ENCODE assay signal across 17 cellular contexts in genomic region chr9:124372038-124372437, GRCh38. TPM values are rescaled to one million over a fixed set of nuclear protein-coding genes. Genes with fewer than 3 reads are reported as not detected.
DNase-seq lines count a peak whose midpoint lies in the region; ATAC-seq, FAIRE-seq and TF ChIP-seq lines count a peak whose summit lies in the region.
"Had no signal": no experiment of that assay in that cellular context is flagged by ENCODE, and none has a peak within 500 bp of the region (broad histone marks: within the 10 kb centered on the region; RNA-seq: fewer than 3 reads in every experiment).

No MANE protein-coding gene starts in this region.

- H3K36me3 ChIP-seq in breast epithelium (no peaks in the 10 kb centered on the region), PC-9 (ENCODE audit: low read depth) (peaks cover 17% of the 10 kb centered on the region; the same call in 1 of the 2 replicates), gastrocnemius medialis (no peaks in the 10 kb centered on the region)

- CTCF ChIA-PET in MCF 10A (lab: Yijun Ruan, JAX) (interaction anchor here (0.6 kb wide), 1 partner anchor 18 kb away, joined by 4 read pairs; no protein-coding TSS in a partner anchor), PC-9 (lab: Charles Lee) (no interaction called here)

- H3K27me3 ChIP-seq in breast epithelium, result no peaks in the 10 kb centered on the region
- H3K27me3 ChIP-seq in PC-9 (ENCODE audit: insufficient read depth, low read depth), result no peaks in the 10 kb centered on the region
- no peaks in the 10 kb centered on the region for H3K27me3 ChIP-seq in gastrocnemius medialis

- intact Hi-C loops in MCF 10A (cut with micrococcal nuclease), result no loop called here
- intact Hi-C loops in breast epithelium (cut with DNase I; ENCODE audit: low total_unique reads), result no loop called here
- intact Hi-C loops in PC-9 (cut with micrococcal nuclease; ENCODE audit: unreplicated experiment), result no loop called here
- intact Hi-C loops in gastrocnemius medialis (cut with DNase I; ENCODE audit: low total_unique reads), result no loop called here

- POLR2A ChIA-PET in MCF 10A (lab: Yijun Ruan, JAX) (interaction anchor here (0.8 to 1.7 kb wide), 3 partner anchors 17 to 497 kb away, joined by 3 to 6 read pairs (median 5); no protein-coding TSS in a partner anchor), PC-9 (lab: Charles Lee; ENCODE audit: unreplicated experiment) (no interaction called here)

- H3K9me2 ChIP-seq in PC-9 (ENCODE audit: insufficient read depth), result no peaks in the 10 kb centered on the region

- BruUV-seq in MCF 10A (replicated peaks; lab: Mats Ljungman, UMichigan) (no TSS peak), PC-9 (replicated peaks; lab: Mats Ljungman, UMichigan) (no TSS peak)

- H3K27me3 Mint-ChIP-seq in MCF 10A (ENCODE audit: insufficient read depth, unreplicated experiment), result no peaks in the 10 kb centered on the region
- H3K27me3 Mint-ChIP-seq: IgD-negative memory B cell had no signal

- H3K9me3 Mint-ChIP-seq in MCF 10A (ENCODE audit: unreplicated experiment), result no peaks in the 10 kb centered on the region
- H3K9me3 Mint-ChIP-seq: IgD-negative memory B cell had no signal

- TF ChIP-seq CTCF in MCF 10A (IDR thresholded peaks at IDR 0.05; ENCODE audit: unreplicated experiment) (no peak), breast epithelium (IDR thresholded peaks at IDR 0.05) (no peak), PC-9 (conservative IDR thresholded peaks at IDR 0.05) (no peak), fibroblast of mammary gland (conservative IDR thresholded peaks at IDR 0.05; ENCODE audit: control insufficient read depth, insufficient read depth, low read depth, low read length) (no peak), gastrocnemius medialis (IDR thresholded peaks at IDR 0.05 in 4 of 5, conservative IDR thresholded peaks at IDR 0.05 in 1 of 5) (no peak)

- peaks cover 88% of the 10 kb centered on the region for H3K79me2 ChIP-seq in PC-9 (ENCODE audit: low read depth)

- peak; percentile 77 to 78 for ATAC-seq in gastrocnemius medialis

- H3K4me2 ChIP-seq in PC-9, result peak overlapping the region; percentile 10

- peaks cover 19% of the 10 kb centered on the region for H3K36me3 Mint-ChIP-seq in MCF 10A (ENCODE audit: insufficient read depth, unreplicated experiment)

- peaks cover 48% of the 10 kb centered on the region for H4K20me1 ChIP-seq in PC-9 (ENCODE audit: insufficient read depth)

- no peak overlapping the region for H3K4me3 Mint-ChIP-seq in MCF 10A (ENCODE audit: unreplicated experiment)
- H3K4me3 Mint-ChIP-seq: IgD-negative memory B cell had no signal

- no peak for TF ChIP-seq POLR2A in breast epithelium (IDR thresholded peaks at IDR 0.05)
- no peak for TF ChIP-seq POLR2A in gastrocnemius medialis (IDR thresholded peaks at IDR 0.05)
- TF ChIP-seq POLR2A in GM12891 (IDR thresholded peaks at IDR 0.05; ENCODE audit: low read depth, low read length), result no peak

- H3K4me1 ChIP-seq in breast epithelium (no peaks in the 10 kb centered on the region), PC-9 (replicated peaks; ENCODE audit: insufficient read depth) (peaks cover 27% of the 10 kb centered on the region), gastrocnemius medialis (peaks cover 34 to 39% of the 10 kb centered on the region in 2 donors)

- no peaks in the 10 kb centered on the region for H3K9me3 ChIP-seq in breast epithelium
- H3K9me3 ChIP-seq in PC-9 (ENCODE audit: insufficient read depth, low read depth), result no peaks in the 10 kb centered on the region
- H3K9me3 ChIP-seq in gastrocnemius medialis, result no peaks in the 10 kb centered on the region
- H3K9me3 ChIP-seq: HAP-1 had no signal

- no peak overlapping the region for H3K27ac ChIP-seq in breast epithelium
- H3K27ac ChIP-seq in PC-9, result peak overlapping the region; percentile 32; the same call in 1 of the 2 replicates
- no peak overlapping the region for H3K27ac ChIP-seq in gastrocnemius medialis
- H3K27ac ChIP-seq: C4-2B had no signal

- H3K4me1 Mint-ChIP-seq in MCF 10A (ENCODE audit: insufficient read depth, unreplicated experiment), result peaks cover 29% of the 10 kb centered on the region

- H2AFZ ChIP-seq in PC-9, result no peak overlapping the region

- in situ Hi-C loops in gastrocnemius medialis (cut with MboI; ENCODE audit: low sequenced_read_pairs in 4 of 4), result no loop called here

- FAIRE-seq in GM12891 (lab: Jason Lieb, UNC), result no peak

- DNase-seq in MCF 10A (ENCODE audit: unreplicated experiment), result no peak
- no peak for DNase-seq in breast epithelium (ENCODE audit: low spot score in 2 of 2)
- DNase-seq in PC-9, result no peak
- DNase-seq in fibroblast of mammary gland (ENCODE audit: low read depth), result peak; percentile 22
- no peak for DNase-seq in gastrocnemius medialis
- DNase-seq in amygdala (lab: John Stamatoyannopoulos, UW), result no peak
- DNase-seq in GM12891 (ENCODE audit: insufficient read length, low spot score), result no peak
- DNase-seq in SHP77 (lab: John Stamatoyannopoulos, UW), result no peak
- DNase-seq: DMS153, Kasumi-1, MV-4-11, NCI-H1417 treated with DMSO at 0.1 percent for 48 hours, NCI-H1930, NCI-H446 treated with DMSO at 0.1 percent for 48 hours had no signal

- H3K27ac Mint-ChIP-seq in MCF 10A (ENCODE audit: low read depth, unreplicated experiment), result peak overlapping the region; percentile 0
- H3K27ac Mint-ChIP-seq: IgD-negative memory B cell had no signal

- H3F3A ChIP-seq in PC-9 (ENCODE audit: insufficient read depth, low read depth), result peaks cover 9% of the 10 kb centered on the region

- no peak overlapping the region for H3K4me3 ChIP-seq in breast epithelium
- no peak overlapping the region for H3K4me3 ChIP-seq in PC-9
- H3K4me3 ChIP-seq in fibroblast of mammary gland (ENCODE audit: control insufficient read depth, low read depth, low read length), result no peak overlapping the region
- H3K4me3 ChIP-seq in gastrocnemius medialis, result no peak overlapping the region
- H3K4me3 ChIP-seq: HAP-1 had no signal

TF ChIP-seq in GM12891, 5 proteins besides CTCF, POLR2A, EP300 and RAD21:
- TF ChIP-seq SPI1 (IDR thresholded peaks at IDR 0.05; ENCODE audit: low read depth, low read length) (no peak), TAF1 (IDR thresholded peaks at IDR 0.05; ENCODE audit: low read depth, low read length) (no peak), POLR2AphosphoS5 (IDR thresholded peaks at IDR 0.05; ENCODE audit: low read depth, low read length) (no peak), PAX5 (IDR thresholded peaks at IDR 0.05; ENCODE audit: insufficient read depth, low read length, severe bottlenecking) (no peak), POU2F2 (IDR thresholded peaks at IDR 0.05; ENCODE audit: low read depth, low read length) (no peak)

RNA-seq across cellular contexts. Expression of gene PSMB7, which starts 43.2 kb away (rescaled TPM):
- total RNA-seq in MCF 10A (2022), result 264 and 352 TPM in 2 replicates
- 100 to 1,000 TPM; 157 to 206 (median 162) TPM for total RNA-seq in breast epithelium
- total RNA-seq in PC-9 (2021), result 328 and 359 TPM in 2 replicates
- total RNA-seq in gastrocnemius medialis, result 100 to 1,000 TPM; 265 to 438 (median 354) TPM
- polyA plus RNA-seq in GM12891 (2012; ENCODE audit: low read depth, missing spikeins), result 219 TPM
